Comparison of ENCODE assay signal across 8 cellular contexts in genomic region chr14:35341454-35342159, GRCh38. TPM values are rescaled to one million over a fixed set of nuclear protein-coding genes. Genes with fewer than 3 reads are reported as not detected.
A peak's percentile ranks its signal among the peaks of the same experiment; 100 is the strongest.
DNase-seq lines count a peak whose midpoint lies in the region; ATAC-seq and TF ChIP-seq lines count a peak whose summit lies in the region.

No MANE protein-coding gene starts in this region.

- ATAC-seq in activated CD8-positive, alpha-beta memory T cell treated with anti-CD3 and anti-CD28 coated beads, Interleukin-2, amount 10 ng/mL, durations not matched to agents 7 days and 5 days = peak; percentile 40
- ATAC-seq in GM21390 (IDR thresholded peaks at IDR 0.05; ENCODE audit: unreplicated experiment) = no peak

- H3K27ac ChIP-seq in tibial artery = peak overlapping the region; percentile 92 to 98

- no peaks in the 10 kb centered on the region for H3K36me3 Mint-ChIP-seq in activated CD8-positive, alpha-beta memory T cell treated with anti-CD3 and anti-CD28 coated beads, Interleukin-2, amount 10 ng/mL, durations not matched to agents 7 days and 5 days
- H3K36me3 Mint-ChIP-seq in mesothelial cell of epicardium = no peaks in the 10 kb centered on the region

- H3K27me3 ChIP-seq in tibial artery = no peaks in the 10 kb centered on the region

- no peak for DNase-seq in activated CD8-positive, alpha-beta memory T cell treated with anti-CD3 and anti-CD28 coated beads, Interleukin-2, amount 10 ng/mL, durations not matched to agents 7 days and 5 days
- DNase-seq in activated CD8-positive, alpha-beta memory T cell treated with anti-CD3 and anti-CD28 coated beads, Interleukin-2, amount 50 U/mL, for 48 hours = no peak
- peak; percentile 97 for DNase-seq in NCI-H1092 (lab: John Stamatoyannopoulos, UW)
- DNase-seq in T1000 (lab: John Stamatoyannopoulos, UW) = peak; percentile 86
- DNase-seq in epidermal melanocyte (ENCODE audit: insufficient read length, low spot score) = peak; percentile 93
- no peak for DNase-seq in mesothelial cell of epicardium (ENCODE audit: low spot score in 2 of 2, unreplicated experiment in 2 of 2)
- DNase-seq in tibial artery = peak; percentile 99 to 100

- no peaks in the 10 kb centered on the region for H3K9me3 ChIP-seq in tibial artery

- no peak overlapping the region for H3K4me3 Mint-ChIP-seq in activated CD8-positive, alpha-beta memory T cell treated with anti-CD3 and anti-CD28 coated beads, Interleukin-2, amount 10 ng/mL, durations not matched to agents 7 days and 5 days
- H3K4me3 Mint-ChIP-seq in mesothelial cell of epicardium = no peak overlapping the region

- H3K9me3 Mint-ChIP-seq in activated CD8-positive, alpha-beta memory T cell treated with anti-CD3 and anti-CD28 coated beads, Interleukin-2, amount 10 ng/mL, durations not matched to agents 7 days and 5 days (ENCODE audit: low read depth) = no peaks in the 10 kb centered on the region
- H3K9me3 Mint-ChIP-seq in mesothelial cell of epicardium = no peaks in the 10 kb centered on the region

- H3K27ac Mint-ChIP-seq in activated CD8-positive, alpha-beta memory T cell treated with anti-CD3 and anti-CD28 coated beads, Interleukin-2, amount 10 ng/mL, durations not matched to agents 7 days and 5 days = no peak overlapping the region
- H3K27ac Mint-ChIP-seq in mesothelial cell of epicardium = peak overlapping the region; percentile 64

- H3K36me3 ChIP-seq in tibial artery = no peaks in the 10 kb centered on the region

- H3K4me1 Mint-ChIP-seq in activated CD8-positive, alpha-beta memory T cell treated with anti-CD3 and anti-CD28 coated beads, Interleukin-2, amount 10 ng/mL, durations not matched to agents 7 days and 5 days = peaks cover 28% of the 10 kb centered on the region
- H3K4me1 Mint-ChIP-seq in mesothelial cell of epicardium = peaks cover 17% of the 10 kb centered on the region

- intact Hi-C loops in tibial artery (cut with DNase I; ENCODE audit: low total_unique reads) = loop anchor here (2.0 kb wide), 1 partner anchor 43 kb away; no protein-coding TSS in a partner anchor

- TF ChIP-seq CTCF in mesothelial cell of epicardium (IDR thresholded peaks at IDR 0.05; ENCODE audit: unreplicated experiment) (no peak), tibial artery (IDR thresholded peaks at IDR 0.05) (no peak)

- peaks cover 15 to 65% (median 46%) of the 10 kb centered on the region in 4 donors for H3K4me1 ChIP-seq in tibial artery

- CTCF ChIA-PET in activated CD8-positive, alpha-beta memory T cell treated with anti-CD3 and anti-CD28 coated beads, Interleukin-2, amount 10 ng/mL, durations not matched to agents 7 days and 5 days (lab: Charles Lee) = no interaction called here

- no peaks in the 10 kb centered on the region for H3K27me3 Mint-ChIP-seq in activated CD8-positive, alpha-beta memory T cell treated with anti-CD3 and anti-CD28 coated beads, Interleukin-2, amount 10 ng/mL, durations not matched to agents 7 days and 5 days
- no peaks in the 10 kb centered on the region for H3K27me3 Mint-ChIP-seq in mesothelial cell of epicardium (ENCODE audit: low read depth)

- H3K4me3 ChIP-seq in tibial artery = peak overlapping the region; percentile 48 to 51

RNA-seq across cellular contexts. Expression of gene PSMA6, which starts 49.4 kb away (rescaled TPM):
- 100 to 1,000 TPM; 251 to 299 TPM for total RNA-seq in activated CD8-positive, alpha-beta memory T cell treated with anti-CD3 and anti-CD28 coated beads, Interleukin-2, amount 10 ng/mL, durations not matched to agents 7 days and 5 days
- 155 to 156 TPM (median 156 TPM) in 3 replicates for total RNA-seq in mesothelial cell of epicardium

Comparison
In these comparisons a context has a peak if more than half of its experiments do, and no peak if none do; other contexts are left out.
1. DNase-seq: peak in NCI-H1092 (single experiment), T1000 (single experiment), epidermal melanocyte (single experiment) and tibial artery (2 of 2); none in activated CD8-positive, alpha-beta memory T cell treated with anti-CD3 and anti-CD28 coated beads, Interleukin-2, amount 10 ng/mL, durations not matched to agents 7 days and 5 days (single experiment), activated CD8-positive, alpha-beta memory T cell treated with anti-CD3 and anti-CD28 coated beads, Interleukin-2, amount 50 U/mL, for 48 hours (single experiment) and mesothelial cell of epicardium (0 of 2).